1 cellular context compared by ENCODE assay signal in genomic region chr9:91239367-91240111, GRCh38.
TF ChIP-seq lines count a peak whose summit lies in the region.

No MANE protein-coding gene starts in this region.

TF ChIP-seq in liver, 16 proteins besides CTCF, POLR2A, EP300 and RAD21 (continued from another document):
- TF ChIP-seq REST (IDR thresholded peaks at IDR 0.05) = peak; percentile 63
TF ChIP-seq in liver: peak in this region for 1.
